Comparison of ENCODE assay signal across 8 cellular contexts in genomic region chr10:67520924-67521520, GRCh38.
DNase-seq lines count a peak whose midpoint lies in the region; ATAC-seq, FAIRE-seq and TF ChIP-seq lines count a peak whose summit lies in the region.

No MANE protein-coding gene starts in this region.

- H3K27ac Mint-ChIP-seq in natural killer cell: no peak overlapping the region
- H3K27ac Mint-ChIP-seq in natural killer cell treated with Interleukin-12 subunit alpha and Interleukin-12 subunit beta and Interleukin-15 and Interleukin-18, amount 100 ng/mL, for 72 hours: no peak overlapping the region

- H4K20me1 ChIP-seq in HepG2 (ENCODE audit: insufficient read depth, low read length): no peaks in the 10 kb centered on the region

- peak; percentile 55; the same call in 1 of the 2 replicates for TF ChIP-seq RAD21 in HepG2 (CRISPR knock-in tag; IDR thresholded peaks at IDR 0.05)

- H3K4me3 ChIP-seq in choroid plexus epithelial cell (ENCODE audit: low read depth, low read length) (no peak overlapping the region), HepG2 (replicated peaks in 1 of 3; ENCODE audit: insufficient read depth in 1 of 3, low read depth in 2 of 3, low read length in 3 of 3) (no peak overlapping the region), thyroid gland (replicated peaks in 1 of 3) (no peak overlapping the region)

- peak; percentile 47 for FAIRE-seq in HepG2 (lab: Jason Lieb, UNC)

- no peaks in the 10 kb centered on the region for H3K4me1 Mint-ChIP-seq in natural killer cell
- no peaks in the 10 kb centered on the region for H3K4me1 Mint-ChIP-seq in natural killer cell treated with Interleukin-12 subunit alpha and Interleukin-12 subunit beta and Interleukin-15 and Interleukin-18, amount 100 ng/mL, for 72 hours (ENCODE audit: low read depth in 2 of 2)

- whole genome bisulfite sequencing in HepG2 (ENCODE audit: low lambda C conversion rate): 2% methylated on average over 5 of the region's 5 CpGs
- 9% methylated on average over 5 of the region's 5 CpGs for WGBS in thyroid gland, 2 donors

- in situ Hi-C loops in KBM-7 (cut with MboI; ENCODE audit: low pct_unique_long_range_greater_than_20kb, low sequenced_read_pairs): no loop called here
- in situ Hi-C loops in HepG2 (cut with HindIII; ENCODE audit: extremely low pct_ligation_motif_present, low pct_unique_long_range_greater_than_20kb): no loop called here

- ATAC-seq in natural killer cell (no peak), GM21723 (IDR thresholded peaks at IDR 0.05; ENCODE audit: unreplicated experiment) (peak; percentile 84), HepG2 (peak; percentile 92)
- ATAC-seq in natural killer cell treated with Interleukin-12 subunit alpha and Interleukin-12 subunit beta and Interleukin-15 and Interleukin-18, amount 100 ng/mL, for 72 hours: no peak

- POLR2A ChIA-PET in HepG2 (lab: Yijun Ruan, JAX): no interaction called here

- H3K27me3 ChIP-seq in HepG2 (ENCODE audit: control insufficient read depth in 1 of 2, insufficient read depth in 2 of 2, low read length in 2 of 2) (no peaks in the 10 kb centered on the region), thyroid gland (no peaks in the 10 kb centered on the region)

- H3K9me3 Mint-ChIP-seq in natural killer cell: no peaks in the 10 kb centered on the region
- no peaks in the 10 kb centered on the region for H3K9me3 Mint-ChIP-seq in natural killer cell treated with Interleukin-12 subunit alpha and Interleukin-12 subunit beta and Interleukin-15 and Interleukin-18, amount 100 ng/mL, for 72 hours

- H3K9me3 ChIP-seq in HepG2 (ENCODE audit: low read length): no peaks in the 10 kb centered on the region
- H3K9me3 ChIP-seq in thyroid gland: no peaks in the 10 kb centered on the region

- H3K9ac ChIP-seq in HepG2 (ENCODE audit: insufficient read depth, low read depth, low read length): no peak overlapping the region

- no peaks in the 10 kb centered on the region for H3K79me2 ChIP-seq in HepG2 (ENCODE audit: insufficient read depth, low read length)

- intact Hi-C loops in natural killer cell (cut with micrococcal nuclease) (no loop called here), HepG2 (cut with micrococcal nuclease; ENCODE audit: unreplicated experiment) (loop anchor here (1.0 to 5.0 kb wide), 3 partner anchors 215 to 589 kb away; no protein-coding TSS in a partner anchor), thyroid gland (cut with DNase I) (no loop called here)

- no peak overlapping the region for H3K4me3 Mint-ChIP-seq in natural killer cell
- H3K4me3 Mint-ChIP-seq in natural killer cell treated with Interleukin-12 subunit alpha and Interleukin-12 subunit beta and Interleukin-15 and Interleukin-18, amount 100 ng/mL, for 72 hours: no peak overlapping the region

- H3K4me2 ChIP-seq in HepG2 (ENCODE audit: low read depth, low read length): no peak overlapping the region

- TF ChIP-seq POLR2A in HepG2 (IDR thresholded peaks at IDR 0.05; ENCODE audit: insufficient read depth in 1 of 2, low read depth in 2 of 2, low read length in 2 of 2) (no peak), thyroid gland (IDR thresholded peaks at IDR 0.05) (no peak)

- TF ChIP-seq EP300 in HepG2 (IDR thresholded peaks at IDR 0.05; ENCODE audit: low read depth in 2 of 2, low read length in 2 of 2): no peak
- TF ChIP-seq EP300 in HepG2 (CRISPR knock-in tag; IDR thresholded peaks at IDR 0.05; ENCODE audit: borderline replicate concordance): no peak

- TF ChIP-seq CTCF in natural killer cell (IDR thresholded peaks at IDR 0.05) (peak; percentile 31), choroid plexus epithelial cell (conservative IDR thresholded peaks at IDR 0.05; ENCODE audit: low read depth, low read length) (peak; percentile 85), HepG2 (CRISPR knock-in tag; IDR thresholded peaks at IDR 0.05) (peak; percentile 83), thyroid gland (IDR thresholded peaks at IDR 0.05) (peak in 5 of 6 experiments; percentile 26 to 61 (median 53))

- DNase-seq in natural killer cell (no peak), KBM-7 (peak; percentile 34), SKM-1 (lab: John Stamatoyannopoulos, UW; ENCODE audit: unreplicated experiment) (peak; percentile 32), choroid plexus epithelial cell (ENCODE audit: low read depth) (peak; percentile 77), HepG2 (ENCODE audit: low spot score) (peak; percentile 38), thyroid gland (peak; percentile 4)
- DNase-seq in natural killer cell treated with Interleukin-12 subunit alpha and Interleukin-12 subunit beta and Interleukin-15 and Interleukin-18, amount 100 ng/mL, for 72 hours (ENCODE audit: low spot score): no peak

- no TSS peak for BruUV-seq in HepG2 (replicated peaks; lab: Mats Ljungman, UMichigan)

- H3K4me1 ChIP-seq in HepG2 (ENCODE audit: insufficient read depth, low read length) (no peaks in the 10 kb centered on the region), thyroid gland (no peaks in the 10 kb centered on the region)

- H3K36me3 ChIP-seq in HepG2 (replicated peaks in 1 of 2; ENCODE audit: control insufficient read depth in 1 of 2, insufficient read depth in 2 of 2, low read length in 2 of 2) (no peaks in the 10 kb centered on the region), thyroid gland (no peaks in the 10 kb centered on the region)

- H3K27me3 Mint-ChIP-seq in natural killer cell (ENCODE audit: low read depth in 2 of 2): no peaks in the 10 kb centered on the region
- H3K27me3 Mint-ChIP-seq in natural killer cell treated with Interleukin-12 subunit alpha and Interleukin-12 subunit beta and Interleukin-15 and Interleukin-18, amount 100 ng/mL, for 72 hours: no peaks in the 10 kb centered on the region

- no peak overlapping the region for H2AFZ ChIP-seq in HepG2 (ENCODE audit: low read length)

- CTCF ChIA-PET in HepG2 (lab: Yijun Ruan, JAX; ENCODE audit: low intra/inter-chr PET ratio, low total read pairs): no interaction called here

- H3K36me3 Mint-ChIP-seq in natural killer cell: no peaks in the 10 kb centered on the region
- no peaks in the 10 kb centered on the region for H3K36me3 Mint-ChIP-seq in natural killer cell treated with Interleukin-12 subunit alpha and Interleukin-12 subunit beta and Interleukin-15 and Interleukin-18, amount 100 ng/mL, for 72 hours

- H3K27ac ChIP-seq in HepG2 (ENCODE audit: extremely low read length, insufficient read depth, low read length): no peak overlapping the region
- H3K27ac ChIP-seq in thyroid gland: no peak overlapping the region

TF ChIP-seq in HepG2, 621 proteins besides CTCF, POLR2A, EP300 and RAD21:
- peak; percentile 91 for TF ChIP-seq STAG1 (CRISPR knock-in tag; IDR thresholded peaks at IDR 0.05)
- no peak for TF ChIP-seq ZNF607 (CRISPR knock-in tag; IDR thresholded peaks at IDR 0.05; ENCODE audit: borderline replicate concordance)
- peak; percentile 62 for TF ChIP-seq SMC3 (IDR thresholded peaks at IDR 0.05; ENCODE audit: low read length)
- no peak for TF ChIP-seq ATF7 (IDR thresholded peaks at IDR 0.05)
- TF ChIP-seq ATF7 (CRISPR knock-in tag; IDR thresholded peaks at IDR 0.05): no peak

Comparison
In these comparisons a context has a peak if more than half of its experiments do, and no peak if none do; other contexts are left out.
1. ATAC-seq: peak in GM21723 (single experiment) and HepG2 (single experiment); none in natural killer cell (0 of 3) and natural killer cell treated with Interleukin-12 subunit alpha and Interleukin-12 subunit beta and Interleukin-15 and Interleukin-18, amount 100 ng/mL, for 72 hours (0 of 2).
2. DNase-seq: peak in KBM-7 (single experiment), SKM-1 (single experiment), choroid plexus epithelial cell (single experiment), HepG2 (single experiment) and thyroid gland (2 of 2); none in natural killer cell (single experiment) and natural killer cell treated with Interleukin-12 subunit alpha and Interleukin-12 subunit beta and Interleukin-15 and Interleukin-18, amount 100 ng/mL, for 72 hours (single experiment).
3. CTCF ChIP-seq: peak in every context shown above with its lines; median percentile 85 in choroid plexus epithelial cell; 83 in HepG2; 53 in thyroid gland; 31 in natural killer cell.